27 cellular contexts compared by ENCODE assay signal in genomic region chr20:61636531-61637116, GRCh38.
"Had no signal": no experiment of that assay in that cellular context is flagged by ENCODE, and none has a peak within 500 bp of the region (broad histone marks: within the 10 kb centered on the region; RNA-seq: fewer than 3 reads in every experiment).

No MANE protein-coding gene starts in this region.

- H3K36me3 ChIP-seq: gastrocnemius medialis, left lung, lower lobe of right lung, neutrophil, right lobe of liver, tibial nerve, WERI-Rb-1 had no signal

- H3K4me1 ChIP-seq: gastrocnemius medialis, left lung, lower lobe of right lung, right lobe of liver, tibial nerve had no signal

- DNase-seq: activated CD4-positive, alpha-beta memory T cell treated with anti-CD3 and anti-CD28 coated beads, Interleukin-2, amount 10 ng/mL, durations not matched to agents 7 days and 5 days; activated CD4-positive, alpha-beta T cell treated with anti-CD3 and anti-CD28 coated beads, Interleukin-2, amount 10 ng/mL, durations not matched to agents 7 days and 5 days; activated CD4-positive, CD25-positive, alpha-beta regulatory T cell treated with anti-CD3 and anti-CD28 coated beads, Interleukin-2, amount 50 U/mL, for 72 hours; activated naive CD8-positive, alpha-beta T cell treated with anti-CD3 and anti-CD28 coated beads, Interleukin-2, amount 50 U/mL, for 24 hours; activated T-cell treated with anti-CD3 and anti-CD28 coated beads, Interleukin-2, amount 50 U/mL, for 4 hours; effector CD8-positive, alpha-beta T cell; erythroblast; gastrocnemius medialis; glutamatergic neuron; left lung; lower lobe of right lung; mesenchymal stem cell; stimulated activated CD4-positive, alpha-beta T cell treated with anti-CD3 and anti-CD28 coated beads, Interleukin-2, amount 100 ng/mL, for 48 hours; stimulated activated naive CD4-positive, alpha-beta T cell treated with Interleukin-2 at 50 U/mL for 16 hours; T-helper 17 cell; T1000; WERI-Rb-1 had no signal

- H3K9me3 Mint-ChIP-seq: activated CD4-positive, alpha-beta memory T cell treated with anti-CD3 and anti-CD28 coated beads, Interleukin-2, amount 10 ng/mL, durations not matched to agents 7 days and 5 days; activated naive CD4-positive, alpha-beta T cell treated with anti-CD3 and anti-CD28 coated beads, Interleukin-2, amount 50 U/mL, for 24 hours; activated T-cell treated with anti-CD3 and anti-CD28 coated beads, Interleukin-2, amount 50 U/mL, for 4 hours had no signal

- FAIRE-seq: bronchial epithelial cell, colon, islet of Langerhans had no signal

- H3K4me3 Mint-ChIP-seq: activated CD4-positive, alpha-beta memory T cell treated with anti-CD3 and anti-CD28 coated beads, Interleukin-2, amount 10 ng/mL, durations not matched to agents 7 days and 5 days; activated CD4-positive, alpha-beta T cell treated with anti-CD3 and anti-CD28 coated beads, Interleukin-2, amount 10 ng/mL, durations not matched to agents 7 days and 5 days; activated naive CD4-positive, alpha-beta T cell treated with anti-CD3 and anti-CD28 coated beads, Interleukin-2, amount 50 U/mL, for 24 hours; activated naive CD8-positive, alpha-beta T cell treated with anti-CD3 and anti-CD28 coated beads, Interleukin-2, amount 50 U/mL, for 24 hours; activated T-cell treated with anti-CD3 and anti-CD28 coated beads, Interleukin-2, amount 50 U/mL, for 4 hours; activated T-helper 17 cell treated with anti-CD3 and anti-CD28 coated beads, Interleukin-2, amount 50 U/mL, for 72 hours; naive thymus-derived CD8-positive, alpha-beta T cell; T-helper 17 cell had no signal

- H3K4me2 ChIP-seq: hepatocyte had no signal

- H3K79me2 ChIP-seq: hepatocyte had no signal

- H3K9me3 ChIP-seq: gastrocnemius medialis, lower lobe of right lung, neutrophil, right lobe of liver, tibial nerve had no signal

- H3K4me3 ChIP-seq: gastrocnemius medialis, hepatocyte, left lung, lower lobe of right lung, right lobe of liver, tibial nerve had no signal

- H2AFZ ChIP-seq: hepatocyte had no signal

- H3K27me3 ChIP-seq: gastrocnemius medialis, hepatocyte, neutrophil, right lobe of liver, tibial nerve had no signal

- ATAC-seq: activated naive CD8-positive, alpha-beta T cell treated with anti-CD3 and anti-CD28 coated beads, Interleukin-2, amount 50 U/mL, for 24 hours; activated T-cell treated with anti-CD3 and anti-CD28 coated beads, Interleukin-2, amount 50 U/mL, for 4 hours; activated T-helper 17 cell treated with anti-CD3 and anti-CD28 coated beads, Interleukin-2, amount 50 U/mL, for 72 hours; gastrocnemius medialis; left lung; lower lobe of right lung; naive thymus-derived CD8-positive, alpha-beta T cell; right lobe of liver; T-helper 17 cell had no signal

- H3K27ac Mint-ChIP-seq: activated CD4-positive, alpha-beta memory T cell treated with anti-CD3 and anti-CD28 coated beads, Interleukin-2, amount 10 ng/mL, durations not matched to agents 7 days and 5 days; activated CD4-positive, alpha-beta T cell treated with anti-CD3 and anti-CD28 coated beads, Interleukin-2, amount 10 ng/mL, durations not matched to agents 7 days and 5 days; activated naive CD4-positive, alpha-beta T cell treated with anti-CD3 and anti-CD28 coated beads, Interleukin-2, amount 50 U/mL, for 24 hours; activated naive CD8-positive, alpha-beta T cell treated with anti-CD3 and anti-CD28 coated beads, Interleukin-2, amount 50 U/mL, for 24 hours; activated T-helper 17 cell treated with anti-CD3 and anti-CD28 coated beads, Interleukin-2, amount 50 U/mL, for 72 hours; T-helper 17 cell had no signal

- H3K27ac ChIP-seq: gastrocnemius medialis, hepatocyte, left lung, lower lobe of right lung, neutrophil, right lobe of liver, tibial nerve, WERI-Rb-1 had no signal

- H3K36me3 Mint-ChIP-seq: activated naive CD4-positive, alpha-beta T cell treated with anti-CD3 and anti-CD28 coated beads, Interleukin-2, amount 50 U/mL, for 24 hours had no signal

- H3K4me1 Mint-ChIP-seq: activated CD4-positive, alpha-beta memory T cell treated with anti-CD3 and anti-CD28 coated beads, Interleukin-2, amount 10 ng/mL, durations not matched to agents 7 days and 5 days; activated CD4-positive, alpha-beta T cell treated with anti-CD3 and anti-CD28 coated beads, Interleukin-2, amount 10 ng/mL, durations not matched to agents 7 days and 5 days; activated naive CD4-positive, alpha-beta T cell treated with anti-CD3 and anti-CD28 coated beads, Interleukin-2, amount 50 U/mL, for 24 hours; activated naive CD8-positive, alpha-beta T cell treated with anti-CD3 and anti-CD28 coated beads, Interleukin-2, amount 50 U/mL, for 24 hours; activated T-helper 17 cell treated with anti-CD3 and anti-CD28 coated beads, Interleukin-2, amount 50 U/mL, for 72 hours; T-helper 17 cell had no signal

- H3K27me3 Mint-ChIP-seq: activated CD4-positive, alpha-beta memory T cell treated with anti-CD3 and anti-CD28 coated beads, Interleukin-2, amount 10 ng/mL, durations not matched to agents 7 days and 5 days; activated CD4-positive, alpha-beta T cell treated with anti-CD3 and anti-CD28 coated beads, Interleukin-2, amount 10 ng/mL, durations not matched to agents 7 days and 5 days; activated naive CD8-positive, alpha-beta T cell treated with anti-CD3 and anti-CD28 coated beads, Interleukin-2, amount 50 U/mL, for 24 hours had no signal
